1 cellular context compared by ENCODE assay signal in genomic region chr15:37873336-37873735, GRCh38.
TF ChIP-seq lines count a peak whose summit lies in the region.

No MANE protein-coding gene starts in this region.

TF ChIP-seq in SK-N-SH, 30 proteins besides CTCF, POLR2A, EP300 and RAD21 (continued from another document):
- TF ChIP-seq USF1 (IDR thresholded peaks at IDR 0.05; ENCODE audit: borderline replicate concordance, low read depth) (no peak), TCF12 (IDR thresholded peaks at IDR 0.05) (peak; percentile 45), RCOR1 (IDR thresholded peaks at IDR 0.05; ENCODE audit: low read length) (peak; percentile 25; the same call in 1 of the 2 replicates), JUND (IDR thresholded peaks at IDR 0.05) (no peak), MEF2A (IDR thresholded peaks at IDR 0.05; ENCODE audit: borderline replicate concordance, low read depth) (no peak; the same call in 1 of the 2 replicates), CHD2 (IDR thresholded peaks at IDR 0.05; ENCODE audit: low read length, partially characterized antibody) (no peak)
